Comparison of ENCODE assay signal across 20 cellular contexts in genomic region chr14:102226356-102227125, GRCh38.
A peak's percentile ranks its signal among the peaks of the same experiment; 100 is the strongest.
DNase-seq lines count a peak whose midpoint lies in the region; ATAC-seq and TF ChIP-seq lines count a peak whose summit lies in the region.
"Had no signal": no experiment of that assay in that cellular context is flagged by ENCODE, and none has a peak within 500 bp of the region (broad histone marks: within the 10 kb centered on the region; RNA-seq: fewer than 3 reads in every experiment).

No MANE protein-coding gene starts in this region.

- H3K4me3 ChIP-seq in H7 (ENCODE audit: insufficient read depth, low read depth, low read length) (no peak overlapping the region), PC-3 (ENCODE audit: low read length) (no peak overlapping the region), spleen (no peak overlapping the region)

- CTCF ChIA-PET in PC-3 (lab: Charles Lee), result no interaction called here

- H3K4me1 Mint-ChIP-seq in glutamatergic neuron (ENCODE audit: low read depth, unreplicated experiment), result peaks cover 30% of the 10 kb centered on the region
- H3K4me1 Mint-ChIP-seq: activated CD4-positive, alpha-beta T cell treated with anti-CD3 and anti-CD28 coated beads for 36 hours; activated naive CD8-positive, alpha-beta T cell treated with anti-CD3 and anti-CD28 coated beads, Interleukin-2, amount 10 ng/mL, durations not matched to agents 7 days and 5 days; CD14-positive monocyte; central memory CD8-positive, alpha-beta T cell had no signal

- no peaks in the 10 kb centered on the region for H3K9me2 ChIP-seq in PC-3 (replicated peaks; ENCODE audit: low read length)

- TF ChIP-seq POLR2A in spleen (IDR thresholded peaks at IDR 0.05), result no peak

- H3K36me3 Mint-ChIP-seq in glutamatergic neuron (ENCODE audit: unreplicated experiment), result peaks cover 5% of the 10 kb centered on the region
- H3K36me3 Mint-ChIP-seq: activated naive CD8-positive, alpha-beta T cell treated with anti-CD3 and anti-CD28 coated beads, Interleukin-2, amount 10 ng/mL, durations not matched to agents 7 days and 5 days had no signal

- POLR2A ChIA-PET in PC-3 (lab: Charles Lee; ENCODE audit: unreplicated experiment), result no interaction called here

- peak; percentile 28; the same call in 1 of the 2 replicates for ATAC-seq in PC-3
- no peak for ATAC-seq in left colon
- no peak for ATAC-seq in HG03196 (IDR thresholded peaks at IDR 0.05; ENCODE audit: unreplicated experiment)
- ATAC-seq: activated CD4-positive, alpha-beta T cell treated with anti-CD3 and anti-CD28 coated beads for 36 hours had no signal

- no peak overlapping the region for H3K9ac ChIP-seq in PC-3 (ENCODE audit: low read length)

- no peak overlapping the region for H2AFZ ChIP-seq in PC-3 (ENCODE audit: low read length)

- peaks cover 16% of the 10 kb centered on the region for H3K9me3 Mint-ChIP-seq in glutamatergic neuron (ENCODE audit: unreplicated experiment)
- H3K9me3 Mint-ChIP-seq: activated naive CD8-positive, alpha-beta T cell treated with anti-CD3 and anti-CD28 coated beads, Interleukin-2, amount 10 ng/mL, durations not matched to agents 7 days and 5 days; central memory CD8-positive, alpha-beta T cell; HFFc6; nephron had no signal

- 84 to 89% (median 85%) methylated on average over 16 to 27 of the region's 27 CpGs for WGBS in spleen, 5 donors

- no peaks in the 10 kb centered on the region for H3K79me2 ChIP-seq in PC-3 (ENCODE audit: low read length)

- peaks cover 2% of the 10 kb centered on the region for H3F3A ChIP-seq in PC-3 (ENCODE audit: low read length, unreplicated experiment)

- H3K27ac ChIP-seq in PC-3 (ENCODE audit: low read length), result no peak overlapping the region
- no peak overlapping the region for H3K27ac ChIP-seq in spleen

- intact Hi-C loops in PC-3 (cut with micrococcal nuclease) (no loop called here), spleen (cut with DNase I; ENCODE audit: low total_unique reads) (no loop called here), left colon (cut with DNase I, micrococcal nuclease) (no loop called here)

- no TSS peak for BruUV-seq in PC-3 (replicated peaks; lab: Mats Ljungman, UMichigan)

- H3K9me3 ChIP-seq in PC-3 (ENCODE audit: low read length) (no peaks in the 10 kb centered on the region), spleen (no peaks in the 10 kb centered on the region)

- TF ChIP-seq CTCF in PC-3 (conservative IDR thresholded peaks at IDR 0.05; ENCODE audit: low read depth, low read length) (no peak), glutamatergic neuron (IDR thresholded peaks at IDR 0.05; ENCODE audit: partially characterized antibody, unreplicated experiment) (no peak), spleen (IDR thresholded peaks at IDR 0.05 in 8 of 11, conservative IDR thresholded peaks at IDR 0.05 in 3 of 11) (no peak)

- H3K27ac Mint-ChIP-seq in glutamatergic neuron (ENCODE audit: unreplicated experiment), result peak overlapping the region; percentile 80
- H3K27ac Mint-ChIP-seq: activated CD4-positive, alpha-beta T cell treated with anti-CD3 and anti-CD28 coated beads for 36 hours; CD14-positive monocyte; HFFc6 had no signal

- H3K27me3 ChIP-seq in H7 (ENCODE audit: control insufficient read depth, insufficient read depth, low read length) (no peaks in the 10 kb centered on the region), PC-3 (ENCODE audit: low read length) (no peaks in the 10 kb centered on the region), spleen (replicated peaks in 1 of 7) (no peaks in the 10 kb centered on the region)

- no peaks in the 10 kb centered on the region for H4K20me1 ChIP-seq in PC-3 (ENCODE audit: low read length)

- no peaks in the 10 kb centered on the region; the same call in 1 of the 2 replicates for H3K36me3 ChIP-seq in H7 (replicated peaks; ENCODE audit: control insufficient read depth, insufficient read depth, low read length)
- H3K36me3 ChIP-seq in PC-3 (ENCODE audit: low read depth, low read length), result peaks cover 22% of the 10 kb centered on the region
- H3K36me3 ChIP-seq in spleen, result peaks cover 0 to 34% (median 9%) of the 10 kb centered on the region in 6 donors

- peaks cover 15% of the 10 kb centered on the region for H3K27me3 Mint-ChIP-seq in glutamatergic neuron (ENCODE audit: unreplicated experiment)
- H3K27me3 Mint-ChIP-seq: activated CD4-positive, alpha-beta T cell treated with anti-CD3 and anti-CD28 coated beads for 36 hours; activated naive CD8-positive, alpha-beta T cell treated with anti-CD3 and anti-CD28 coated beads, Interleukin-2, amount 10 ng/mL, durations not matched to agents 7 days and 5 days; central memory CD8-positive, alpha-beta T cell had no signal

- peaks cover 3% of the 10 kb centered on the region for H3K4me1 ChIP-seq in PC-3 (ENCODE audit: insufficient read depth, low read length)
- H3K4me1 ChIP-seq in spleen, result peaks cover 0 to 9% (median 1%) of the 10 kb centered on the region in 6 donors

- DNase-seq in H7 (peak; percentile 82), PC-3 (no peak), glutamatergic neuron (no peak), spleen (peak; percentile 55), left colon (no peak), germinal center (ENCODE audit: low spot score) (no peak)
- DNase-seq: activated CD4-positive, alpha-beta T cell treated with anti-CD3 and anti-CD28 coated beads for 36 hours; activated gamma-delta T cell; activated naive CD8-positive, alpha-beta T cell treated with anti-CD3 and anti-CD28 coated beads, Interleukin-2, amount 10 ng/mL, durations not matched to agents 7 days and 5 days; activated T-cell treated with anti-CD3 and anti-CD28 coated beads for 4 hours; Calu3; HFFc6; NCI-H1092 treated with DMSO at 0.1 percent for 48 hours; NCI-H187; right cardiac atrium; stimulated activated CD4-positive, alpha-beta T cell treated with anti-CD3 and anti-CD28 coated beads, Interleukin-2, amount 100 ng/mL, for 48 hours had no signal

- peak overlapping the region; percentile 70 for H3K4me3 Mint-ChIP-seq in glutamatergic neuron (ENCODE audit: unreplicated experiment)
- H3K4me3 Mint-ChIP-seq: activated CD4-positive, alpha-beta T cell treated with anti-CD3 and anti-CD28 coated beads for 36 hours; activated naive CD8-positive, alpha-beta T cell treated with anti-CD3 and anti-CD28 coated beads, Interleukin-2, amount 10 ng/mL, durations not matched to agents 7 days and 5 days; CD14-positive monocyte; central memory CD8-positive, alpha-beta T cell; HFFc6; nephron had no signal

- no peak overlapping the region for H3K4me2 ChIP-seq in PC-3 (ENCODE audit: low read length)

Comparison
In these comparisons a context has a peak if more than half of its experiments do, and no peak if none do; other contexts are left out.
1. DNase-seq: peak in H7 (single experiment) and spleen (single experiment); none in PC-3 (single experiment), glutamatergic neuron (single experiment), left colon (0 of 2) and germinal center (single experiment).